15 cellular contexts compared by ENCODE assay signal in the genomic region with DNA sequence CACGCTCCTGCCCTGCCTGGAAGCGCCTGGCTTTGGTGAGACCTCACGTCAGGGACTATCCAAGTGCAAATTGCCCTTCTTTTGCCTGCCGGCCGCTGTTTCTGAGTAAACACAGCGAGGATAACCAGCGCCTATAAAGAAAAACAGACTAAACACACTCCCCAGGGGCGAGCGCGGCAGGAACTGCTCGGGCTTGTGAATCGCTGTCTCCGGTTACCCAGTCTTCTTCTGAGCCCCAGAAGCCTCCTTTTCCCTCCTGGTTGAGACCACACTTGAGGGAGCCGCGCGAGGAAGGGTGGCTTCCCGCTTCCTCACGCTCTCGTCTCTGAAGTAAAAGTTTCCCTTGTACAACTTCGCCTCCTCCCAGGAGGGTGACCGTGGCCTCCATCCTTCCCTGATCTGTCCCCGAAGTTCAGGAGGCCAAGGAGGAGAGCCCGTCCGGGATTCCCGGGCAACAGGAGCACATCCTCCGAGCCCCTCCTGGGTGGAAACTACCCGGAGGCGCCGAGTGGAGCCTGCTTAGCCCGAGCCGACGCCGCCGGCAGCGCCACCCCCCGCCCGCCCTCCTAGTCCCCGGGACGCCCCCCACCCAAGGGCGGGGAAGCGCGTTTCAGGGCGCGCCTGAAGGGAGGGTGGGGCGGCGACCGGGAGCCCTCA. TPM values are rescaled to one million over a fixed set of nuclear protein-coding genes. Genes with fewer than 3 reads are reported as not detected.
DNase-seq lines count a peak whose midpoint lies in the region; ATAC-seq and TF ChIP-seq lines count a peak whose summit lies in the region.
"Had no signal": no experiment of that assay in that cellular context is flagged by ENCODE, and none has a peak within 500 bp of the region (broad histone marks: within the 10 kb centered on the region; RNA-seq: fewer than 3 reads in every experiment).

No MANE protein-coding gene starts in this region.

- intact Hi-C loops in stomach (cut with DNase I; ENCODE audit: low total_unique reads): no loop called here

- TF ChIP-seq POLR2A in stomach (IDR thresholded peaks at IDR 0.05): no peak

- peak overlapping the region; percentile 32 to 51 (median 37) for H3K4me3 ChIP-seq in stomach
- H3K4me3 ChIP-seq in foreskin fibroblast (ENCODE audit: low read depth in 1 of 2, low read length in 2 of 2): no peak overlapping the region

- DNase-seq in NCI-H1436 (lab: John Stamatoyannopoulos, UW) (peak; percentile 4), NCI-H1436 treated with DMSO at 0.1 percent for 48 hours (lab: John Stamatoyannopoulos, UW) (no peak), astrocyte of the hippocampus (ENCODE audit: low read depth, low spot score) (peak; percentile 7), iPS-NIHi7 (ENCODE audit: extremely low spot score) (peak; percentile 18), stomach (no peak), HT-29 (ENCODE audit: low spot score) (no peak), foreskin fibroblast (no peak)
- DNase-seq: activated CD8-positive, alpha-beta T cell treated with anti-CD3 and anti-CD28 coated beads, Interleukin-2, amount 10 ng/mL, durations not matched to agents 7 days and 5 days; EL; HFFc6; NCI-H2029 treated with DMSO at 0.1 percent for 48 hours; stimulated activated CD4-positive, alpha-beta T cell treated with anti-CD3 and anti-CD28 coated beads, Interleukin-1b, Interleukin-23, amount 100 ng/mL, for 48 hours had no signal

- no peaks in the 10 kb centered on the region for H3K36me3 ChIP-seq in stomach

- peaks cover 10 to 57% (median 25%) of the 10 kb centered on the region in 3 donors for H3K27me3 ChIP-seq in stomach

- H3K9me3 ChIP-seq in stomach: peaks cover 0 to 16% (median 0%) of the 10 kb centered on the region in 4 donors

- no peak for TF ChIP-seq CTCF in stomach (IDR thresholded peaks at IDR 0.05)
- no peak for TF ChIP-seq CTCF in foreskin fibroblast (IDR thresholded peaks at IDR 0.05; ENCODE audit: low read depth, low read length)

- TF ChIP-seq EP300 in stomach (IDR thresholded peaks at IDR 0.05): no peak

- peaks cover 0 to 13% (median 9%) of the 10 kb centered on the region in 4 donors for H3K4me1 ChIP-seq in stomach

- H3K27ac ChIP-seq in stomach: no peak overlapping the region

- 2 to 21% (median 6%) methylated on average over 21 to 47 of the region's 47 CpGs for WGBS in stomach, 5 donors

- no peak for ATAC-seq in GM21423 (IDR thresholded peaks at IDR 0.05; ENCODE audit: unreplicated experiment)

RNA-seq across cellular contexts. Expression of a gene that starts 1.0 kb away (rescaled TPM):
- under 1 TPM in 2 of 5 donors, not detected in 3; 0.29 to 0.92 TPM for total RNA-seq in stomach
- polyA plus RNA-seq in stomach: under 1 TPM in 1 of 3 donors, not detected in 2; 0.03 TPM
- total RNA-seq in HT-29 (2014; rRNA removed; shearing (Covaris generic)): not detected in 2 replicates
- total RNA-seq: activated CD8-positive, alpha-beta T cell treated with anti-CD3 and anti-CD28 coated beads, Interleukin-2, amount 10 ng/mL, durations not matched to agents 7 days and 5 days; fibroblast of lung; HFFc6; mononuclear cell had no signal
- polyA plus RNA-seq: fibroblast of lung had no signal

Comparison
In these comparisons a context has a peak if more than half of its experiments do, and no peak if none do; other contexts are left out.
1. DNase-seq: peak in NCI-H1436 (single experiment), astrocyte of the hippocampus (single experiment) and iPS-NIHi7 (single experiment); none in NCI-H1436 treated with DMSO at 0.1 percent for 48 hours (single experiment), stomach (single experiment), HT-29 (single experiment) and foreskin fibroblast (0 of 2).
2. H3K4me3 ChIP-seq: peak in stomach (4 of 4); none in foreskin fibroblast (0 of 2).